ENCODE assay signal across 1 cellular context in genomic region chr2:21032338-21033236, GRCh38.
TF ChIP-seq lines count a peak whose summit lies in the region.

No MANE protein-coding gene starts in this region.

TF ChIP-seq in HepG2, 621 proteins besides CTCF, POLR2A, EP300 and RAD21 (continued from another document and continues in another):
- TF ChIP-seq ZHX1 (CRISPR knock-in tag; IDR thresholded peaks at IDR 0.05; ENCODE audit: low read depth) (peak; percentile 76), ZNF720 (CRISPR knock-in tag; IDR thresholded peaks at IDR 0.05) (no peak), BORCS8-MEF2B (CRISPR knock-in tag; IDR thresholded peaks at IDR 0.05) (peak; percentile 82), HBP1 (CRISPR knock-in tag; IDR thresholded peaks at IDR 0.05; ENCODE audit: low read depth) (no peak), ZNF562 (CRISPR knock-in tag; IDR thresholded peaks at IDR 0.05; ENCODE audit: borderline replicate concordance) (no peak), REST (IDR thresholded peaks at IDR 0.05; ENCODE audit: borderline replicate concordance in 1 of 2, low read depth in 1 of 2, low read length in 2 of 2) (no peak), HHEX (CRISPR knock-in tag; IDR thresholded peaks at IDR 0.05) (no peak), ZNF101 (CRISPR knock-in tag; IDR thresholded peaks at IDR 0.05; ENCODE audit: borderline replicate concordance, low read depth) (no peak), TFE3 (CRISPR knock-in tag; IDR thresholded peaks at IDR 0.05) (no peak), CHD2 (IDR thresholded peaks at IDR 0.05; ENCODE audit: low read depth, low read length) (no peak), ZNF850 (CRISPR knock-in tag; conservative IDR thresholded peaks at IDR 0.05) (no peak), SMAD9 (CRISPR knock-in tag; IDR thresholded peaks at IDR 0.05) (no peak), RORA (CRISPR knock-in tag; IDR thresholded peaks at IDR 0.05) (no peak), ATF7 (IDR thresholded peaks at IDR 0.05) (no peak), ATF7 (CRISPR knock-in tag; IDR thresholded peaks at IDR 0.05) (no peak), TRIM24 (CRISPR knock-in tag; IDR thresholded peaks at IDR 0.05) (no peak), HNF1A (IDR thresholded peaks at IDR 0.05; ENCODE audit: low read depth) (no peak), HNF1A (CRISPR knock-in tag; IDR thresholded peaks at IDR 0.05; ENCODE audit: borderline replicate concordance) (no peak), ZNF205 (CRISPR knock-in tag; IDR thresholded peaks at IDR 0.05) (0 out of 2 replicates have a peak, but pooled peaks have one; percentile 15), ZNF292 (CRISPR knock-in tag; IDR thresholded peaks at IDR 0.05; ENCODE audit: borderline replicate concordance, low read depth) (no peak), FOXO4 (CRISPR knock-in tag; conservative IDR thresholded peaks at IDR 0.05) (no peak), ZNF549 (CRISPR knock-in tag; IDR thresholded peaks at IDR 0.05) (no peak), ZNF792 (CRISPR knock-in tag; IDR thresholded peaks at IDR 0.05) (no peak), NR1H2 (CRISPR knock-in tag; IDR thresholded peaks at IDR 0.05; ENCODE audit: borderline replicate concordance, low read depth) (no peak), MXI1 (IDR thresholded peaks at IDR 0.05; ENCODE audit: borderline replicate concordance, low read depth, low read length) (no peak), ZNF775 (CRISPR knock-in tag; IDR thresholded peaks at IDR 0.05; ENCODE audit: borderline replicate concordance) (no peak), ZNF724P (CRISPR knock-in tag; IDR thresholded peaks at IDR 0.05; ENCODE audit: borderline replicate concordance) (no peak), MIER3 (CRISPR knock-in tag; IDR thresholded peaks at IDR 0.05; ENCODE audit: borderline replicate concordance) (no peak), RBFOX2 (IDR thresholded peaks at IDR 0.05; ENCODE audit: low read depth, low read length) (peak; percentile 96), TOE1 (CRISPR knock-in tag; IDR thresholded peaks at IDR 0.05) (no peak), NR2F2 (IDR thresholded peaks at IDR 0.05; ENCODE audit: borderline replicate concordance, low read depth) (no peak; the same call in 1 of the 2 replicates)
- TF ChIP-seq, protein P1, sequence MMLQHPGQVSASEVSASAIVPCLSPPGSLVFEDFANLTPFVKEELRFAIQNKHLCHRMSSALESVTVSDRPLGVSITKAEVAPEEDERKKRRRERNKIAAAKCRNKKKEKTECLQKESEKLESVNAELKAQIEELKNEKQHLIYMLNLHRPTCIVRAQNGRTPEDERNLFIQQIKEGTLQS (CRISPR knock-in tag; IDR thresholded peaks at IDR 0.05) = no peak
- TF ChIP-seq, protein P2, sequence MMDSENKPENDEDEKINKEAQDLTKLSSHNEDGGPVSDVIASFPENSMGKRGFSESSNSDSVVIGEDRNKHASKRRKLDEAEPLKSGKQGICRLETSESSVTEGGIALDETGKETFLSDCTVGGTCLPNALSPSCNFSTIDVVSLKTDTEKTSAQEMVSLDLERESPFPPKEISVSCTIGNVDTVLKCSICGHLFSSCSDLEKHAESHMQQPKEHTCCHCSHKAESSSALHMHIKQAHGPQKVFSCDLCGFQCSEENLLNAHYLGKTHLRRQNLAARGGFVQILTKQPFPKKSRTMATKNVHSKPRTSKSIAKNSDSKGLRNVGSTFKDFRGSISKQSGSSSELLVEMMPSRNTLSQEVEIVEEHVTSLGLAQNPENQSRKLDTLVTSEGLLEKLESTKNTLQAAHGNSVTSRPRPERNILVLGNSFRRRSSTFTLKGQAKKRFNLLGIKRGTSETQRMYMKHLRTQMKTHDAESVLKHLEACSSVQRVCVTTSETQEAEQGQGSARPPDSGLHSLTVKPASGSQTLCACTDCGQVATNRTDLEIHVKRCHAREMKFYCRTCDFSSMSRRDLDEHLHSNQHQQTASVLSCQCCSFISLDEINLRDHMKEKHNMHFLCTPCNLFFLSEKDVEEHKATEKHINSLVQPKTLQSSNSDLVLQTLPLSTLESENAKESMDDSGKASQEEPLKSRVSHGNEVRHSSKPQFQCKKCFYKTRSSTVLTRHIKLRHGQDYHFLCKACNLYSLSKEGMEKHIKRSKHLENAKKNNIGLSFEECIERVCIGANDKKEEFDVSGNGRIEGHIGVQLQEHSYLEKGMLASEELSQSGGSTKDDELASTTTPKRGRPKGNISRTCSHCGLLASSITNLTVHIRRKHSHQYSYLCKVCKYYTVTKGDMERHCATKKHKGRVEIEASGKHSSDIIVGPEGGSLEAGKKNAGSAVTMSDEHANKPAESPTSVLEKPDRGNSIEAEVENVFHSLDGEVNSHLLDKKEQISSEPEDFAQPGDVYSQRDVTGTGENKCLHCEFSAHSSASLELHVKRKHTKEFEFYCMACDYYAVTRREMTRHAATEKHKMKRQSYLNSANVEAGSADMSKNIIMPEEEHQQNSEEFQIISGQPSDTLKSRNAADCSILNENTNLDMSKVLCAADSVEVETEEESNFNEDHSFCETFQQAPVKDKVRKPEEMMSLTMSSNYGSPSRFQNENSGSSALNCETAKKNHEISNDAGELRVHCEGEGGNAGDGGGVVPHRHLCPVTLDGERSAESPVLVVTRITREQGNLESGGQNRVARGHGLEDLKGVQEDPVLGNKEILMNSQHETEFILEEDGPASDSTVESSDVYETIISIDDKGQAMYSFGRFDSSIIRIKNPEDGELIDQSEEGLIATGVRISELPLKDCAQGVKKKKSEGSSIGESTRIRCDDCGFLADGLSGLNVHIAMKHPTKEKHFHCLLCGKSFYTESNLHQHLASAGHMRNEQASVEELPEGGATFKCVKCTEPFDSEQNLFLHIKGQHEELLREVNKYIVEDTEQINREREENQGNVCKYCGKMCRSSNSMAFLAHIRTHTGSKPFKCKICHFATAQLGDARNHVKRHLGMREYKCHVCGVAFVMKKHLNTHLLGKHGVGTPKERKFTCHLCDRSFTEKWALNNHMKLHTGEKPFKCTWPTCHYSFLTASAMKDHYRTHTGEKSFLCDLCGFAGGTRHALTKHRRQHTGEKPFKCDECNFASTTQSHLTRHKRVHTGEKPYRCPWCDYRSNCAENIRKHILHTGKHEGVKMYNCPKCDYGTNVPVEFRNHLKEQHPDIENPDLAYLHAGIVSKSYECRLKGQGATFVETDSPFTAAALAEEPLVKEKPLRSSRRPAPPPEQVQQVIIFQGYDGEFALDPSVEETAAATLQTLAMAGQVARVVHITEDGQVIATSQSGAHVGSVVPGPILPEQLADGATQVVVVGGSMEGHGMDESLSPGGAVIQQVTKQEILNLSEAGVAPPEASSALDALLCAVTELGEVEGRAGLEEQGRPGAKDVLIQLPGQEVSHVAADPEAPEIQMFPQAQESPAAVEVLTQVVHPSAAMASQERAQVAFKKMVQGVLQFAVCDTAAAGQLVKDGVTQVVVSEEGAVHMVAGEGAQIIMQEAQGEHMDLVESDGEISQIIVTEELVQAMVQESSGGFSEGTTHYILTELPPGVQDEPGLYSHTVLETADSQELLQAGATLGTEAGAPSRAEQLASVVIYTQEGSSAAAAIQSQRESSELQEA (CRISPR knock-in tag; IDR thresholded peaks at IDR 0.05; ENCODE audit: not compliant biosample characterization) = no peak
